Comparison of ENCODE assay signal across 18 cellular contexts in the genomic region with DNA sequence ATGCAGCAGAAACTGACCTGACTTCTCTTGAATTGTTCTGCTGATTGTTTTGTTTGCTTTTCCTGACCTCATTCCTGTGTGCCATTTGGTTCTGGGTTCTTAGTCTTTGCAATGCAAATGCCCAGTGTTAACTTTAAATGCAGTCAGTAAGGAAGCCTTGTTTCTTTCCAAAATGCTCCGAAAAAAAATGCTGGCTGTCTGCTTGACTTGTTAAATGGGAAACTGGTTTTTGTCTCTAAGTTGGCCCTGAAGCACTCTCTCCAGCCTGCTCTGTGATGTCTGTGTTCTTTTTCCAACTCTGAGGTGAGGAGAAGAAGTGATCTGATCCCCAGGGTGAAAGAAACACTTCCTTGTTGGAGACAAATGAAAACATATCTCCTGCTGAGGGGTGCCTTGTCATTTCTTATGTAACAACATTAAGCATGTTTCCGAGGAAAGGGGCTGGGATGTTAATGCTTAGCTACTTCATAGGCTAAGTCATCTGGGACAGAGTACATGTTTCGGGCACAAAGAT.
DNase-seq lines count a peak whose midpoint lies in the region; ATAC-seq and TF ChIP-seq lines count a peak whose summit lies in the region.
"Had no signal": no experiment of that assay in that cellular context is flagged by ENCODE, and none has a peak within 500 bp of the region (broad histone marks: within the 10 kb centered on the region; RNA-seq: fewer than 3 reads in every experiment).

No MANE protein-coding gene starts in this region.

- peak overlapping the region; percentile 20 for H3K9ac ChIP-seq in SK-N-MC (ENCODE audit: insufficient read length)

- H3K4me3 ChIP-seq in H7 (ENCODE audit: insufficient read depth, low read depth, low read length) (no peak overlapping the region), SK-N-MC (0 out of 2 replicates have a peak overlapping the region, but pooled peaks have one; percentile 9), iPS DF 6.9 (ENCODE audit: low read length) (no peak overlapping the region), heart right ventricle (no peak overlapping the region)
- H3K4me3 ChIP-seq: colonic mucosa, right lobe of liver, tibial artery had no signal

- peak overlapping the region; percentile 1 for H3K27ac Mint-ChIP-seq in osteocyte (ENCODE audit: unreplicated experiment)
- H3K27ac Mint-ChIP-seq: activated naive CD8-positive, alpha-beta T cell treated with anti-CD3 and anti-CD28 coated beads, Interleukin-2, amount 10 ng/mL, durations not matched to agents 7 days and 5 days had no signal

- H3K9me3 ChIP-seq in SK-N-MC (ENCODE audit: low read depth, low read length) (no peaks in the 10 kb centered on the region), iPS DF 6.9 (ENCODE audit: control insufficient read depth, insufficient read depth, low read length) (no peaks in the 10 kb centered on the region), heart right ventricle (no peaks in the 10 kb centered on the region)
- H3K9me3 ChIP-seq: colonic mucosa, right lobe of liver, tibial artery had no signal

- H3K4me1 ChIP-seq in iPS DF 6.9 (ENCODE audit: control insufficient read depth, insufficient read depth, low read length) (no peaks in the 10 kb centered on the region), heart right ventricle (no peaks in the 10 kb centered on the region)
- H3K4me1 ChIP-seq: colonic mucosa, right lobe of liver, tibial artery had no signal

- no peak for ATAC-seq in GM21381 (IDR thresholded peaks at IDR 0.05; ENCODE audit: unreplicated experiment)
- ATAC-seq in GM21737 (IDR thresholded peaks at IDR 0.05; ENCODE audit: unreplicated experiment), result no peak
- ATAC-seq in heart right ventricle, result no peak
- ATAC-seq: left colon, right lobe of liver had no signal

- H3K4me1 Mint-ChIP-seq in osteocyte (ENCODE audit: unreplicated experiment), result peaks cover 16% of the 10 kb centered on the region
- H3K4me1 Mint-ChIP-seq: activated naive CD8-positive, alpha-beta T cell treated with anti-CD3 and anti-CD28 coated beads, Interleukin-2, amount 10 ng/mL, durations not matched to agents 7 days and 5 days had no signal

- H3K36me3 ChIP-seq in H7 (replicated peaks; ENCODE audit: control insufficient read depth, insufficient read depth, low read length) (no peaks in the 10 kb centered on the region), SK-N-MC (ENCODE audit: insufficient read depth, low read length) (no peaks in the 10 kb centered on the region), iPS DF 6.9 (ENCODE audit: control insufficient read depth, insufficient read depth, low read length) (no peaks in the 10 kb centered on the region), heart right ventricle (no peaks in the 10 kb centered on the region)
- H3K36me3 ChIP-seq: brain microvascular endothelial cell, colonic mucosa, right lobe of liver, tibial artery had no signal

- 0 out of 2 replicates have a peak overlapping the region, but pooled peaks have one; percentile 42 for H3K27ac ChIP-seq in SK-N-MC
- H3K27ac ChIP-seq in iPS DF 6.9 (ENCODE audit: low read length), result peak overlapping the region; percentile 55
- no peak overlapping the region for H3K27ac ChIP-seq in heart right ventricle
- H3K27ac ChIP-seq: brain microvascular endothelial cell, colonic mucosa, right lobe of liver, tibial artery had no signal

- no CpG with 5 or more reads among the region's 3 CpGs for WGBS in iPS DF 6.9 (ENCODE audit: insufficient coverage, insufficient read length)
- WGBS in heart right ventricle, 2 donors, result 55 to 57% methylated on average over 3 of the region's 3 CpGs

- H3K27me3 Mint-ChIP-seq in osteocyte (ENCODE audit: unreplicated experiment), result no peaks in the 10 kb centered on the region
- H3K27me3 Mint-ChIP-seq: activated naive CD8-positive, alpha-beta T cell treated with anti-CD3 and anti-CD28 coated beads, Interleukin-2, amount 10 ng/mL, durations not matched to agents 7 days and 5 days had no signal

- H3K36me3 Mint-ChIP-seq in osteocyte (ENCODE audit: unreplicated experiment), result no peaks in the 10 kb centered on the region
- H3K36me3 Mint-ChIP-seq: activated naive CD8-positive, alpha-beta T cell treated with anti-CD3 and anti-CD28 coated beads, Interleukin-2, amount 10 ng/mL, durations not matched to agents 7 days and 5 days had no signal

- H3K27me3 ChIP-seq in H7 (ENCODE audit: control insufficient read depth, insufficient read depth, low read length), result no peaks in the 10 kb centered on the region
- no peaks in the 10 kb centered on the region for H3K27me3 ChIP-seq in iPS DF 6.9 (ENCODE audit: control insufficient read depth, insufficient read depth, low read length)
- H3K27me3 ChIP-seq in heart right ventricle, result no peaks in the 10 kb centered on the region
- H3K27me3 ChIP-seq: brain microvascular endothelial cell, colonic mucosa, right lobe of liver, tibial artery had no signal

- peak; percentile 45 for DNase-seq in H7
- no peak for DNase-seq in SK-N-MC (ENCODE audit: low read depth, low spot score)
- peak; percentile 37 for DNase-seq in iPS DF 6.9 (ENCODE audit: low read depth, low spot score)
- DNase-seq in osteocyte (ENCODE audit: extremely low spot score, unreplicated experiment), result no peak
- DNase-seq in Kasumi-1 (lab: John Stamatoyannopoulos, UW), result no peak
- no peak for DNase-seq in heart right ventricle
- DNase-seq: activated naive CD8-positive, alpha-beta T cell treated with anti-CD3 and anti-CD28 coated beads, Interleukin-2, amount 10 ng/mL, durations not matched to agents 7 days and 5 days; brain microvascular endothelial cell; colonic mucosa; HCEC 1CT; left colon; NCI-H1694; occipital lobe; right lobe of liver; stimulated activated naive CD4-positive, alpha-beta T cell; tibial artery had no signal

- H3K4me3 Mint-ChIP-seq in osteocyte (ENCODE audit: unreplicated experiment), result no peak overlapping the region
- H3K4me3 Mint-ChIP-seq: activated naive CD8-positive, alpha-beta T cell treated with anti-CD3 and anti-CD28 coated beads, Interleukin-2, amount 10 ng/mL, durations not matched to agents 7 days and 5 days had no signal

- no peak for TF ChIP-seq CTCF in osteocyte (IDR thresholded peaks at IDR 0.05)
- no peak for TF ChIP-seq CTCF in heart right ventricle (IDR thresholded peaks at IDR 0.05)

- no peaks in the 10 kb centered on the region for H3K9me3 Mint-ChIP-seq in osteocyte (ENCODE audit: unreplicated experiment)
- H3K9me3 Mint-ChIP-seq: activated naive CD8-positive, alpha-beta T cell treated with anti-CD3 and anti-CD28 coated beads, Interleukin-2, amount 10 ng/mL, durations not matched to agents 7 days and 5 days had no signal

- intact Hi-C loops in heart right ventricle (cut with DNase I), result loop anchor here in 5 of 10 donors (5.0 to 10.0 kb wide), 2 partner anchors 89 to 92 kb away; no protein-coding TSS in a partner anchor

Comparison
In these comparisons a context has a peak if more than half of its experiments do, and no peak if none do; other contexts are left out.
1. DNase-seq: peak in H7 (single experiment) and iPS DF 6.9 (single experiment); none in SK-N-MC (single experiment), osteocyte (single experiment), Kasumi-1 (0 of 2) and heart right ventricle (0 of 2).
2. H3K27ac ChIP-seq: peak in SK-N-MC (single experiment) and iPS DF 6.9 (single experiment); none in heart right ventricle (0 of 10).